Comparison of ENCODE assay signal across 2 cellular contexts in genomic region chrX:108396188-108396885, GRCh38.
TF ChIP-seq lines count a peak whose summit lies in the region.

No MANE protein-coding gene starts in this region.

TF ChIP-seq in HCT116, 20 proteins besides CTCF, POLR2A, EP300 and RAD21:
- peak; percentile 46; the same call in 1 of the 2 replicates for TF ChIP-seq SP1 (IDR thresholded peaks at IDR 0.05; ENCODE audit: low read depth)
- 0 out of 2 replicates have a peak, but pooled peaks have one; percentile 9 for TF ChIP-seq CBX3 (IDR thresholded peaks at IDR 0.05; ENCODE audit: low read depth)
- TF ChIP-seq ELF1 (IDR thresholded peaks at IDR 0.05; ENCODE audit: borderline replicate concordance, low read depth): no peak
- TF ChIP-seq JUND (IDR thresholded peaks at IDR 0.05): peak; percentile 72
- 0 out of 2 replicates have a peak, but pooled peaks have one; percentile 34 for TF ChIP-seq CEBPB (IDR thresholded peaks at IDR 0.05; ENCODE audit: low read depth)
- TF ChIP-seq, protein P1, sequence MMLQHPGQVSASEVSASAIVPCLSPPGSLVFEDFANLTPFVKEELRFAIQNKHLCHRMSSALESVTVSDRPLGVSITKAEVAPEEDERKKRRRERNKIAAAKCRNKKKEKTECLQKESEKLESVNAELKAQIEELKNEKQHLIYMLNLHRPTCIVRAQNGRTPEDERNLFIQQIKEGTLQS (IDR thresholded peaks at IDR 0.05): 0 out of 2 replicates have a peak, but pooled peaks have one; percentile 44
- no peak for TF ChIP-seq SIN3A (IDR thresholded peaks at IDR 0.05; ENCODE audit: low read depth)
- peak; percentile 74 for TF ChIP-seq FOSL1 (IDR thresholded peaks at IDR 0.05; ENCODE audit: low read depth)
- TF ChIP-seq MAX (IDR thresholded peaks at IDR 0.05): 0 out of 2 replicates have a peak, but pooled peaks have one; percentile 19
- no peak for TF ChIP-seq EZH2 (IDR thresholded peaks at IDR 0.05)
- no peak for TF ChIP-seq EGR1 (IDR thresholded peaks at IDR 0.05; ENCODE audit: low read depth)
- TF ChIP-seq SRF (IDR thresholded peaks at IDR 0.05; ENCODE audit: low read depth): 0 out of 2 replicates have a peak, but pooled peaks have one; percentile 25
- TF ChIP-seq ZNF274 (IDR thresholded peaks at IDR 0.05; ENCODE audit: low read depth, low read length): no peak
TF ChIP-seq in HCT116: peak in this region for 8.

TF ChIP-seq in K562, 482 proteins besides CTCF, POLR2A, EP300 and RAD21:
- TF ChIP-seq, protein P1 (IDR thresholded peaks at IDR 0.05): peak; percentile 29
- TF ChIP-seq, protein P1 (CRISPR knock-in tag; conservative IDR thresholded peaks at IDR 0.05): no peak
- no peak for TF ChIP-seq NFATC3 (IDR thresholded peaks at IDR 0.05)
